Comparison of ENCODE assay signal across 26 cellular contexts in genomic region chr4:140084426-140084825, GRCh38.
DNase-seq lines count a peak whose midpoint lies in the region; ATAC-seq and TF ChIP-seq lines count a peak whose summit lies in the region.
"Had no signal": no experiment of that assay in that cellular context is flagged by ENCODE, and none has a peak within 500 bp of the region (broad histone marks: within the 10 kb centered on the region; RNA-seq: fewer than 3 reads in every experiment).

No MANE protein-coding gene starts in this region.

- 36% methylated on average over 4 of the region's 4 CpGs; no CpG with 5 or more reads in 1 of the 2 donors for WGBS in gastroesophageal sphincter (ENCODE audit: low coverage in 1 of 2), 2 donors
- WGBS in ovary, 3 donors: 9 to 31% (median 9%) methylated on average over 4 of the region's 4 CpGs

- no peaks in the 10 kb centered on the region for H3K36me3 ChIP-seq in Caco-2 (ENCODE audit: control insufficient read depth, insufficient read depth, low read length)
- H3K36me3 ChIP-seq in gastroesophageal sphincter: no peaks in the 10 kb centered on the region
- no peaks in the 10 kb centered on the region for H3K36me3 ChIP-seq in ovary
- H3K36me3 ChIP-seq: transverse colon had no signal

- DNase-seq in Caco-2 (no peak), ovary (no peak), KBM-7 (no peak)
- DNase-seq in stimulated activated naive CD4-positive, alpha-beta T cell treated with Interleukin-2 at 50 U/mL for 16 hours (lab: John Stamatoyannopoulos, UW): no peak
- DNase-seq: activated CD4-positive, alpha-beta T cell treated with anti-CD3 and anti-CD28 coated beads, Interleukin-2, amount 10 ng/mL, durations not matched to agents 24 days and 14 days; activated CD8-positive, alpha-beta memory T cell treated with anti-CD3 and anti-CD28 coated beads, Interleukin-2, amount 10 ng/mL, durations not matched to agents 7 days and 5 days; activated naive CD4-positive, alpha-beta T cell treated with anti-CD3 and anti-CD28 coated beads, Interleukin-2, amount 10 ng/mL, durations not matched to agents 7 days and 5 days; activated T-cell treated with anti-CD3 and anti-CD28 coated beads, Interleukin-2, amount 50 U/mL, for 72 hours; amygdala; CD8-positive, alpha-beta memory T cell; DMS53; GDM1; midbrain; natural killer cell; NCI-H1092 treated with DMSO at 0.1 percent for 48 hours; NCI-H187 treated with DMSO at 0.1 percent for 48 hours; NCI-H2227 treated with DMSO at 0.1 percent for 48 hours; NCI-H82; stimulated activated naive CD8-positive, alpha-beta T cell treated with anti-CD3 and anti-CD28 coated beads, Interleukin-15, Interleukin-2, amounts not matched to agents 100 U/mL and 50 U/mL, for 24 hours; transverse colon had no signal

- peaks cover 6% of the 10 kb centered on the region for H3K36me3 Mint-ChIP-seq in Caco-2 (ENCODE audit: insufficient read depth, unreplicated experiment)
- H3K36me3 Mint-ChIP-seq: CD8-positive, alpha-beta memory T cell; natural killer cell had no signal

- TF ChIP-seq EP300 in gastroesophageal sphincter (IDR thresholded peaks at IDR 0.05) (no peak), ovary (IDR thresholded peaks at IDR 0.05) (no peak)

- BruUV-seq in Caco-2 (replicated peaks; lab: Mats Ljungman, UMichigan): no TSS peak

- peaks cover 65% of the 10 kb centered on the region for H3K4me1 Mint-ChIP-seq in Caco-2 (ENCODE audit: low read depth, unreplicated experiment)
- H3K4me1 Mint-ChIP-seq: natural killer cell had no signal

- ATAC-seq in gastroesophageal sphincter (no peak), GM18502 (IDR thresholded peaks at IDR 0.05; ENCODE audit: poor library complexity, unreplicated experiment) (no peak), HG02571 (IDR thresholded peaks at IDR 0.05; ENCODE audit: unreplicated experiment) (no peak)
- ATAC-seq: activated CD8-positive, alpha-beta memory T cell treated with anti-CD3 and anti-CD28 coated beads, Interleukin-2, amount 10 ng/mL, durations not matched to agents 7 days and 5 days; activated T-cell treated with anti-CD3 and anti-CD28 coated beads, Interleukin-2, amount 50 U/mL, for 72 hours; natural killer cell; stimulated activated naive CD8-positive, alpha-beta T cell treated with anti-CD3 and anti-CD28 coated beads, Interleukin-15, Interleukin-2, amounts not matched to agents 100 U/mL and 50 U/mL, for 24 hours had no signal

- H3K4me3 ChIP-seq in Caco-2 (ENCODE audit: low read depth, low read length) (no peak overlapping the region), gastroesophageal sphincter (no peak overlapping the region), ovary (no peak overlapping the region)
- H3K4me3 ChIP-seq: transverse colon had no signal

- CTCF ChIA-PET in Caco-2 (lab: Charles Lee): interaction anchor here (0.9 to 1.5 kb wide), 2 partner anchors 35 to 47 kb away, joined by 3 read pairs; no protein-coding TSS in a partner anchor

- TF ChIP-seq CTCF in Caco-2 (IDR thresholded peaks at IDR 0.05; ENCODE audit: insufficient read depth in 1 of 2, low read depth in 1 of 2, low read length in 1 of 2, severe bottlenecking in 1 of 2, unreplicated experiment in 1 of 2) (no peak), VCaP (conservative IDR thresholded peaks at IDR 0.05) (no peak), gastroesophageal sphincter (IDR thresholded peaks at IDR 0.05) (no peak), ovary (IDR thresholded peaks at IDR 0.05) (no peak)

- peak overlapping the region; percentile 82 for H3K27ac Mint-ChIP-seq in Caco-2 (ENCODE audit: unreplicated experiment)
- H3K27ac Mint-ChIP-seq: activated CD4-positive, alpha-beta T cell treated with anti-CD3 and anti-CD28 coated beads, Interleukin-2, amount 10 ng/mL, durations not matched to agents 24 days and 14 days; activated CD8-positive, alpha-beta memory T cell treated with anti-CD3 and anti-CD28 coated beads, Interleukin-2, amount 10 ng/mL, durations not matched to agents 7 days and 5 days; activated naive CD4-positive, alpha-beta T cell treated with anti-CD3 and anti-CD28 coated beads, Interleukin-2, amount 10 ng/mL, durations not matched to agents 7 days and 5 days; activated T-cell treated with anti-CD3 and anti-CD28 coated beads, Interleukin-2, amount 50 U/mL, for 72 hours; CD8-positive, alpha-beta memory T cell; dendritic cell treated with granulocyte-macrophage colony-stimulating factor and Interleukin-4, amounts not matched to agents 40 ng/mL and 50 ng/mL, for 4 days; natural killer cell had no signal

- TF ChIP-seq POLR2A in gastroesophageal sphincter (IDR thresholded peaks at IDR 0.05) (no peak), ovary (IDR thresholded peaks at IDR 0.05) (no peak)

- H3K27ac ChIP-seq in VCaP (peak overlapping the region; percentile 74), gastroesophageal sphincter (peak overlapping the region; percentile 55 to 72 (median 67)), ovary (peak overlapping the region; percentile 27 to 60)
- H3K27ac ChIP-seq: parathyroid adenoma had no signal

- H3K27me3 ChIP-seq in Caco-2 (replicated peaks; ENCODE audit: control insufficient read depth, insufficient read depth, low read length) (no peaks in the 10 kb centered on the region), gastroesophageal sphincter (no peaks in the 10 kb centered on the region), ovary (no peaks in the 10 kb centered on the region)
- H3K27me3 ChIP-seq: transverse colon had no signal

- H3K9me3 Mint-ChIP-seq in Caco-2 (ENCODE audit: unreplicated experiment): no peaks in the 10 kb centered on the region
- H3K9me3 Mint-ChIP-seq: activated CD4-positive, alpha-beta T cell treated with anti-CD3 and anti-CD28 coated beads, Interleukin-2, amount 10 ng/mL, durations not matched to agents 24 days and 14 days; activated naive CD4-positive, alpha-beta T cell treated with anti-CD3 and anti-CD28 coated beads, Interleukin-2, amount 10 ng/mL, durations not matched to agents 7 days and 5 days; activated T-cell treated with anti-CD3 and anti-CD28 coated beads, Interleukin-2, amount 50 U/mL, for 72 hours; CD8-positive, alpha-beta memory T cell; dendritic cell treated with granulocyte-macrophage colony-stimulating factor and Interleukin-4, amounts not matched to agents 40 ng/mL and 50 ng/mL, for 4 days; natural killer cell had no signal

- no peak overlapping the region for H3K4me3 Mint-ChIP-seq in Caco-2 (ENCODE audit: unreplicated experiment)
- H3K4me3 Mint-ChIP-seq: activated CD4-positive, alpha-beta T cell treated with anti-CD3 and anti-CD28 coated beads, Interleukin-2, amount 10 ng/mL, durations not matched to agents 24 days and 14 days; activated CD8-positive, alpha-beta memory T cell treated with anti-CD3 and anti-CD28 coated beads, Interleukin-2, amount 10 ng/mL, durations not matched to agents 7 days and 5 days; activated naive CD4-positive, alpha-beta T cell treated with anti-CD3 and anti-CD28 coated beads, Interleukin-2, amount 10 ng/mL, durations not matched to agents 7 days and 5 days; activated T-cell treated with anti-CD3 and anti-CD28 coated beads, Interleukin-2, amount 50 U/mL, for 72 hours; CD8-positive, alpha-beta memory T cell; dendritic cell treated with granulocyte-macrophage colony-stimulating factor and Interleukin-4, amounts not matched to agents 40 ng/mL and 50 ng/mL, for 4 days; natural killer cell had no signal

- in situ Hi-C loops in KBM-7 (cut with MboI; ENCODE audit: low pct_unique_long_range_greater_than_20kb, low sequenced_read_pairs): no loop called here

- no peaks in the 10 kb centered on the region for H3K9me3 ChIP-seq in Caco-2
- no peaks in the 10 kb centered on the region for H3K9me3 ChIP-seq in gastroesophageal sphincter
- H3K9me3 ChIP-seq in ovary: no peaks in the 10 kb centered on the region
- H3K9me3 ChIP-seq: transverse colon had no signal

- POLR2A ChIA-PET in Caco-2 (lab: Charles Lee): no interaction called here

- H3K4me1 ChIP-seq in Caco-2 (peaks cover 54% of the 10 kb centered on the region), gastroesophageal sphincter (peaks cover 0 to 61% (median 9%) of the 10 kb centered on the region in 3 donors), ovary (ENCODE audit: insufficient read depth) (peaks cover 21% of the 10 kb centered on the region)

- no peaks in the 10 kb centered on the region for H3K27me3 Mint-ChIP-seq in Caco-2 (ENCODE audit: insufficient read depth, unreplicated experiment)
- H3K27me3 Mint-ChIP-seq: dendritic cell treated with granulocyte-macrophage colony-stimulating factor and Interleukin-4, amounts not matched to agents 40 ng/mL and 50 ng/mL, for 4 days had no signal

- intact Hi-C loops in Caco-2 (cut with micrococcal nuclease; ENCODE audit: unreplicated experiment) (loop anchor here (2.0 kb wide), 2 partner anchors 14 to 66 kb away; no protein-coding TSS in a partner anchor), ovary (cut with DNase I) (loop anchor here in 1 of 4 donors (10.0 kb wide), 1 partner anchor 50 kb away; no protein-coding TSS in a partner anchor)
